Comparison of ENCODE assay signal across 2 cellular contexts in the genomic region with DNA sequence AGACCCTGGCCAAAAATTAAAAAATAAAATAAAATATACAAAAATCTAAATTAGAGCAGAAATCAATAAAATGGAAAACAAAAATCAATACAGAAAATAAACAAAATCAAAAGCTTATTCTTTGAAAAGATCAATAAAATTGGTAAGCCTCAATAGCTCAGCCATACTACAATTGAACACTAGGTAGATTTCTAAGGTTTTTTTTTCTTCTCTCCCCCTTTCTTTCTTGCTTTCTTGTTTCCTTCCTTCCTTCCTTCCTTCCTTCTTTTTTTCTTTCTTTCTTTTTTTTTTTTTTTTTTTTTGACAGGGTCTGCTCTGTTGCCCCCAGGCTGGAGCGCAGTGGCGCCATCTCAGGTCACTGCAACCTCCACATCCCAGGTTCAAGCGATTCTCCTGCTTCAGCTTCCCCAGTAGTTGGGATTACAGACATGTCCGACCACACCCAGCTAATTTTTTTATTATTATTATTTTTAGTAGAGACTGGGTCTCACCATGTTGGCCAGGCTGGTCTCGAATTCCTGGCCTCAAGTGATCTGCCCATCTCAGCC.
TF ChIP-seq lines count a peak whose summit lies in the region.

No MANE protein-coding gene starts in this region.

TF ChIP-seq in HEK293T, 16 proteins besides CTCF, POLR2A, EP300 and RAD21 (continued from another document):
- no peak for TF ChIP-seq FOXA1 (IDR thresholded peaks at IDR 0.05)
- TF ChIP-seq SP1 (IDR thresholded peaks at IDR 0.05) = no peak

TF ChIP-seq in H1, 55 proteins besides CTCF, POLR2A, EP300 and RAD21 (continued from another document):
- no peak for TF ChIP-seq RFX5 (IDR thresholded peaks at IDR 0.05; ENCODE audit: borderline replicate concordance, low read depth, low read length)
- TF ChIP-seq, protein P1, sequence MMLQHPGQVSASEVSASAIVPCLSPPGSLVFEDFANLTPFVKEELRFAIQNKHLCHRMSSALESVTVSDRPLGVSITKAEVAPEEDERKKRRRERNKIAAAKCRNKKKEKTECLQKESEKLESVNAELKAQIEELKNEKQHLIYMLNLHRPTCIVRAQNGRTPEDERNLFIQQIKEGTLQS (IDR thresholded peaks at IDR 0.05; ENCODE audit: insufficient read depth, low read depth, low read length) = no peak
- no peak for TF ChIP-seq SP1 (IDR thresholded peaks at IDR 0.05; ENCODE audit: low read depth, low read length)
- TF ChIP-seq EGR1 (IDR thresholded peaks at IDR 0.05; ENCODE audit: borderline replicate concordance, low read depth, low read length) = no peak
- TF ChIP-seq ASH2L (IDR thresholded peaks at IDR 0.05; ENCODE audit: low read length) = no peak
- TF ChIP-seq SRF (IDR thresholded peaks at IDR 0.05; ENCODE audit: low read depth, low read length) = no peak
- no peak for TF ChIP-seq TAF1 (IDR thresholded peaks at IDR 0.05; ENCODE audit: low read depth, low read length)
- no peak for TF ChIP-seq SAP30 (IDR thresholded peaks at IDR 0.05; ENCODE audit: insufficient read depth, insufficient replicate concordance, low read length)
- TF ChIP-seq CREB1 (IDR thresholded peaks at IDR 0.05) = no peak
- no peak for TF ChIP-seq RXRA (IDR thresholded peaks at IDR 0.05; ENCODE audit: insufficient read depth, low read depth, low read length)
- TF ChIP-seq, protein P2, sequence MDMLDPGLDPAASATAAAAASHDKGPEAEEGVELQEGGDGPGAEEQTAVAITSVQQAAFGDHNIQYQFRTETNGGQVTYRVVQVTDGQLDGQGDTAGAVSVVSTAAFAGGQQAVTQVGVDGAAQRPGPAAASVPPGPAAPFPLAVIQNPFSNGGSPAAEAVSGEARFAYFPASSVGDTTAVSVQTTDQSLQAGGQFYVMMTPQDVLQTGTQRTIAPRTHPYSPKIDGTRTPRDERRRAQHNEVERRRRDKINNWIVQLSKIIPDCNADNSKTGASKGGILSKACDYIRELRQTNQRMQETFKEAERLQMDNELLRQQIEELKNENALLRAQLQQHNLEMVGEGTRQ (IDR thresholded peaks at IDR 0.05; ENCODE audit: low read length) = no peak
